In the genomic region with DNA sequence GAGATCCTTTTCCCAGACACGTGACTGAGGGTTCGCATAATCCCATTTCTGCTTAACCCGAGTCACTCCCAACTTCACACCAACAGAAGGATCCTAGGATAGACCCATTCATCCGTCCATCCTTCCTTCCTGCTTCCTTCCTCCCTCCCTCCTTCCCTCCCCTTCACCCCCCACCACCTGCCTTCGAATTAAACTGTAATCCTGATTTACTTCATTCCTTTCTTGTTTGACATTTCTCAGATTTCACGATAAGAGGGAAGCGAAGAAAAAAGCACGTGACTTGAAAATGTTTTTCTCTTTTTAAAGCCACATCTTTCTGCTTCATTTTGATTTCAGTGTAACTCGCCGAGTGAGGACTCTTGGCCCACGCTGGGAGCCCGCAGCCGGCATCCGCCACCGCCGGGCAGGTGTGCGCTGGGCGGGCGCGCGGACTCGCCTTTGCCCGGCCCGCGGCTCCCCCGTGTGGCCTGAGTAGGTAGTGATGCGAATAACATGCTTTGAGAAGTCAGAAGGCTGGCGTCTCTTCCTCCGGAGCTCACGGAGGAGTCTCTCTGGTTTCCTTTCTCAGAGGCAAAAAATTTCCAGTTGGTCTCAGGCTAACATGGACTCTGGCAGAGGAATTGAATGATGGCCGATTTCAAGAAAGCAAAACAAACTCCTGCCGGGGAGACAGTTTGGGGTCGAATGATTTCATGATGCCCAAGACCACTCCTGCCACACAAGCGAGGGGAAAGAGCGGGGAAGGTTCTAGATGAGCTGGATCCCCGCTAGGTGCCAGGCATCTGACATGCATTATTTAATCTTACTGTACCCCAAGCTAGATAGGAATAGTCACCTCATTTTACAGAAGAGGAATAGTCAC, we compare ENCODE assay signal across 1 cellular context.
TF ChIP-seq lines count a peak whose summit lies in the region.

No MANE protein-coding gene starts in this region.

TF ChIP-seq in HepG2, 621 proteins besides CTCF, POLR2A, EP300 and RAD21 (continued from another document and continues in another):
- TF ChIP-seq, protein P1, sequence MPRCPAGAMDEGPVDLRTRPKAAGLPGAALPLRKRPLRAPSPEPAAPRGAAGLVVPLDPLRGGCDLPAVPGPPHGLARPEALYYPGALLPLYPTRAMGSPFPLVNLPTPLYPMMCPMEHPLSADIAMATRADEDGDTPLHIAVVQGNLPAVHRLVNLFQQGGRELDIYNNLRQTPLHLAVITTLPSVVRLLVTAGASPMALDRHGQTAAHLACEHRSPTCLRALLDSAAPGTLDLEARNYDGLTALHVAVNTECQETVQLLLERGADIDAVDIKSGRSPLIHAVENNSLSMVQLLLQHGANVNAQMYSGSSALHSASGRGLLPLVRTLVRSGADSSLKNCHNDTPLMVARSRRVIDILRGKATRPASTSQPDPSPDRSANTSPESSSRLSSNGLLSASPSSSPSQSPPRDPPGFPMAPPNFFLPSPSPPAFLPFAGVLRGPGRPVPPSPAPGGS (CRISPR knock-in tag; IDR thresholded peaks at IDR 0.05): 0 out of 2 replicates have a peak, but pooled peaks have one; percentile 26
- TF ChIP-seq, protein P2, sequence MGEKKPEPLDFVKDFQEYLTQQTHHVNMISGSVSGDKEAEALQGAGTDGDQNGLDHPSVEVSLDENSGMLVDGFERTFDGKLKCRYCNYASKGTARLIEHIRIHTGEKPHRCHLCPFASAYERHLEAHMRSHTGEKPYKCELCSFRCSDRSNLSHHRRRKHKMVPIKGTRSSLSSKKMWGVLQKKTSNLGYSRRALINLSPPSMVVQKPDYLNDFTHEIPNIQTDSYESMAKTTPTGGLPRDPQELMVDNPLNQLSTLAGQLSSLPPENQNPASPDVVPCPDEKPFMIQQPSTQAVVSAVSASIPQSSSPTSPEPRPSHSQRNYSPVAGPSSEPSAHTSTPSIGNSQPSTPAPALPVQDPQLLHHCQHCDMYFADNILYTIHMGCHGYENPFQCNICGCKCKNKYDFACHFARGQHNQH (CRISPR knock-in tag; IDR thresholded peaks at IDR 0.05): 0 out of 2 replicates have a peak, but pooled peaks have one; percentile 27
- TF ChIP-seq, protein P3, sequence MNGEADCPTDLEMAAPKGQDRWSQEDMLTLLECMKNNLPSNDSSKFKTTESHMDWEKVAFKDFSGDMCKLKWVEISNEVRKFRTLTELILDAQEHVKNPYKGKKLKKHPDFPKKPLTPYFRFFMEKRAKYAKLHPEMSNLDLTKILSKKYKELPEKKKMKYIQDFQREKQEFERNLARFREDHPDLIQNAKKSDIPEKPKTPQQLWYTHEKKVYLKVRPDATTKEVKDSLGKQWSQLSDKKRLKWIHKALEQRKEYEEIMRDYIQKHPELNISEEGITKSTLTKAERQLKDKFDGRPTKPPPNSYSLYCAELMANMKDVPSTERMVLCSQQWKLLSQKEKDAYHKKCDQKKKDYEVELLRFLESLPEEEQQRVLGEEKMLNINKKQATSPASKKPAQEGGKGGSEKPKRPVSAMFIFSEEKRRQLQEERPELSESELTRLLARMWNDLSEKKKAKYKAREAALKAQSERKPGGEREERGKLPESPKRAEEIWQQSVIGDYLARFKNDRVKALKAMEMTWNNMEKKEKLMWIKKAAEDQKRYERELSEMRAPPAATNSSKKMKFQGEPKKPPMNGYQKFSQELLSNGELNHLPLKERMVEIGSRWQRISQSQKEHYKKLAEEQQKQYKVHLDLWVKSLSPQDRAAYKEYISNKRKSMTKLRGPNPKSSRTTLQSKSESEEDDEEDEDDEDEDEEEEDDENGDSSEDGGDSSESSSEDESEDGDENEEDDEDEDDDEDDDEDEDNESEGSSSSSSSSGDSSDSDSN (CRISPR knock-in tag; IDR thresholded peaks at IDR 0.05): peak; percentile 48; the same call in 1 of the 2 replicates
- no peak for TF ChIP-seq ZNF207 (IDR thresholded peaks at IDR 0.05; ENCODE audit: borderline replicate concordance)
- TF ChIP-seq, protein P4, sequence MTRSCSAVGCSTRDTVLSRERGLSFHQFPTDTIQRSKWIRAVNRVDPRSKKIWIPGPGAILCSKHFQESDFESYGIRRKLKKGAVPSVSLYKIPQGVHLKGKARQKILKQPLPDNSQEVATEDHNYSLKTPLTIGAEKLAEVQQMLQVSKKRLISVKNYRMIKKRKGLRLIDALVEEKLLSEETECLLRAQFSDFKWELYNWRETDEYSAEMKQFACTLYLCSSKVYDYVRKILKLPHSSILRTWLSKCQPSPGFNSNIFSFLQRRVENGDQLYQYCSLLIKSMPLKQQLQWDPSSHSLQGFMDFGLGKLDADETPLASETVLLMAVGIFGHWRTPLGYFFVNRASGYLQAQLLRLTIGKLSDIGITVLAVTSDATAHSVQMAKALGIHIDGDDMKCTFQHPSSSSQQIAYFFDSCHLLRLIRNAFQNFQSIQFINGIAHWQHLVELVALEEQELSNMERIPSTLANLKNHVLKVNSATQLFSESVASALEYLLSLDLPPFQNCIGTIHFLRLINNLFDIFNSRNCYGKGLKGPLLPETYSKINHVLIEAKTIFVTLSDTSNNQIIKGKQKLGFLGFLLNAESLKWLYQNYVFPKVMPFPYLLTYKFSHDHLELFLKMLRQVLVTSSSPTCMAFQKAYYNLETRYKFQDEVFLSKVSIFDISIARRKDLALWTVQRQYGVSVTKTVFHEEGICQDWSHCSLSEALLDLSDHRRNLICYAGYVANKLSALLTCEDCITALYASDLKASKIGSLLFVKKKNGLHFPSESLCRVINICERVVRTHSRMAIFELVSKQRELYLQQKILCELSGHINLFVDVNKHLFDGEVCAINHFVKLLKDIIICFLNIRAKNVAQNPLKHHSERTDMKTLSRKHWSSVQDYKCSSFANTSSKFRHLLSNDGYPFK (CRISPR knock-in tag; IDR thresholded peaks at IDR 0.05; ENCODE audit: borderline replicate concordance): no peak
- TF ChIP-seq SMC3 (IDR thresholded peaks at IDR 0.05; ENCODE audit: low read length): peak; percentile 46
- TF ChIP-seq ELF4 (CRISPR knock-in tag; IDR thresholded peaks at IDR 0.05; ENCODE audit: borderline replicate concordance): no peak
- no peak for TF ChIP-seq ZFP37 (CRISPR knock-in tag; IDR thresholded peaks at IDR 0.05; ENCODE audit: borderline replicate concordance)
- TF ChIP-seq, protein P5, sequence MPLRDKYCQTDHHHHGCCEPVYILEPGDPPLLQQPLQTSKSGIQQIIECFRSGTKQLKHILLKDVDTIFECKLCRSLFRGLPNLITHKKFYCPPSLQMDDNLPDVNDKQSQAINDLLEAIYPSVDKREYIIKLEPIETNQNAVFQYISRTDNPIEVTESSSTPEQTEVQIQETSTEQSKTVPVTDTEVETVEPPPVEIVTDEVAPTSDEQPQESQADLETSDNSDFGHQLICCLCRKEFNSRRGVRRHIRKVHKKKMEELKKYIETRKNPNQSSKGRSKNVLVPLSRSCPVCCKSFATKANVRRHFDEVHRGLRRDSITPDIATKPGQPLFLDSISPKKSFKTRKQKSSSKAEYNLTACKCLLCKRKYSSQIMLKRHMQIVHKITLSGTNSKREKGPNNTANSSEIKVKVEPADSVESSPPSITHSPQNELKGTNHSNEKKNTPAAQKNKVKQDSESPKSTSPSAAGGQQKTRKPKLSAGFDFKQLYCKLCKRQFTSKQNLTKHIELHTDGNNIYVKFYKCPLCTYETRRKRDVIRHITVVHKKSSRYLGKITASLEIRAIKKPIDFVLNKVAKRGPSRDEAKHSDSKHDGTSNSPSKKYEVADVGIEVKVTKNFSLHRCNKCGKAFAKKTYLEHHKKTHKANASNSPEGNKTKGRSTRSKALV (CRISPR knock-in tag; IDR thresholded peaks at IDR 0.05): 0 out of 2 replicates have a peak, but pooled peaks have one; percentile 33
- no peak for TF ChIP-seq STAT5B (CRISPR knock-in tag; IDR thresholded peaks at IDR 0.05)
- peak; percentile 52; the same call in 1 of the 2 replicates for TF ChIP-seq GABPB1 (CRISPR knock-in tag; IDR thresholded peaks at IDR 0.05)
- TF ChIP-seq BORCS8-MEF2B (CRISPR knock-in tag; IDR thresholded peaks at IDR 0.05): peak; percentile 40; the same call in 1 of the 2 replicates
- TF ChIP-seq, protein P6, sequence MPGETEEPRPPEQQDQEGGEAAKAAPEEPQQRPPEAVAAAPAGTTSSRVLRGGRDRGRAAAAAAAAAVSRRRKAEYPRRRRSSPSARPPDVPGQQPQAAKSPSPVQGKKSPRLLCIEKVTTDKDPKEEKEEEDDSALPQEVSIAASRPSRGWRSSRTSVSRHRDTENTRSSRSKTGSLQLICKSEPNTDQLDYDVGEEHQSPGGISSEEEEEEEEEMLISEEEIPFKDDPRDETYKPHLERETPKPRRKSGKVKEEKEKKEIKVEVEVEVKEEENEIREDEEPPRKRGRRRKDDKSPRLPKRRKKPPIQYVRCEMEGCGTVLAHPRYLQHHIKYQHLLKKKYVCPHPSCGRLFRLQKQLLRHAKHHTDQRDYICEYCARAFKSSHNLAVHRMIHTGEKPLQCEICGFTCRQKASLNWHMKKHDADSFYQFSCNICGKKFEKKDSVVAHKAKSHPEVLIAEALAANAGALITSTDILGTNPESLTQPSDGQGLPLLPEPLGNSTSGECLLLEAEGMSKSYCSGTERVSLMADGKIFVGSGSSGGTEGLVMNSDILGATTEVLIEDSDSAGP (CRISPR knock-in tag; IDR thresholded peaks at IDR 0.05; ENCODE audit: borderline replicate concordance): peak; percentile 45; the same call in 1 of the 2 replicates
- peak; percentile 28; the same call in 1 of the 2 replicates for TF ChIP-seq ERF (CRISPR knock-in tag; IDR thresholded peaks at IDR 0.05)
- peak; percentile 55 for TF ChIP-seq XRCC5 (optimal IDR thresholded peaks at IDR 0.05; ENCODE audit: low read length)
- peak; percentile 49 for TF ChIP-seq YY1 (IDR thresholded peaks at IDR 0.05; ENCODE audit: insufficient read depth, insufficient replicate concordance, low read depth, low read length)
- TF ChIP-seq ZNF768 (CRISPR knock-in tag; IDR thresholded peaks at IDR 0.05): peak; percentile 39; the same call in 1 of the 2 replicates
- TF ChIP-seq, protein P7, sequence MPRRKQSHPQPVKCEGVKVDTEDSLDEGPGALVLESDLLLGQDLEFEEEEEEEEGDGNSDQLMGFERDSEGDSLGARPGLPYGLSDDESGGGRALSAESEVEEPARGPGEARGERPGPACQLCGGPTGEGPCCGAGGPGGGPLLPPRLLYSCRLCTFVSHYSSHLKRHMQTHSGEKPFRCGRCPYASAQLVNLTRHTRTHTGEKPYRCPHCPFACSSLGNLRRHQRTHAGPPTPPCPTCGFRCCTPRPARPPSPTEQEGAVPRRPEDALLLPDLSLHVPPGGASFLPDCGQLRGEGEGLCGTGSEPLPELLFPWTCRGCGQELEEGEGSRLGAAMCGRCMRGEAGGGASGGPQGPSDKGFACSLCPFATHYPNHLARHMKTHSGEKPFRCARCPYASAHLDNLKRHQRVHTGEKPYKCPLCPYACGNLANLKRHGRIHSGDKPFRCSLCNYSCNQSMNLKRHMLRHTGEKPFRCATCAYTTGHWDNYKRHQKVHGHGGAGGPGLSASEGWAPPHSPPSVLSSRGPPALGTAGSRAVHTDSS (CRISPR knock-in tag; conservative IDR thresholded peaks at IDR 0.05): no peak
- peak; percentile 38; the same call in 1 of the 2 replicates for TF ChIP-seq ZNF430 (CRISPR knock-in tag; IDR thresholded peaks at IDR 0.05)
- TF ChIP-seq FOSL2 (CRISPR knock-in tag; IDR thresholded peaks at IDR 0.05): peak; percentile 6; the same call in 1 of the 2 replicates
- TF ChIP-seq ZNF501 (CRISPR knock-in tag; IDR thresholded peaks at IDR 0.05): peak; percentile 62
- TF ChIP-seq SALL1 (CRISPR knock-in tag; IDR thresholded peaks at IDR 0.05): peak; percentile 38; the same call in 1 of the 2 replicates
- TF ChIP-seq PLRG1 (conservative IDR thresholded peaks at IDR 0.05): no peak
- peak; percentile 59 for TF ChIP-seq HNRNPLL (IDR thresholded peaks at IDR 0.05; ENCODE audit: low read depth, low read length, poor library complexity, severe bottlenecking)
- TF ChIP-seq SATB2 (CRISPR knock-in tag; IDR thresholded peaks at IDR 0.05): no peak
- 0 out of 2 replicates have a peak, but pooled peaks have one; percentile 17 for TF ChIP-seq RAD51 (IDR thresholded peaks at IDR 0.05; ENCODE audit: borderline replicate concordance)
- TF ChIP-seq KDM2A (CRISPR knock-in tag; IDR thresholded peaks at IDR 0.05; ENCODE audit: borderline replicate concordance, low read depth): peak; percentile 19; the same call in 1 of the 2 replicates
- peak; percentile 94 for TF ChIP-seq STAG1 (CRISPR knock-in tag; IDR thresholded peaks at IDR 0.05)
- 0 out of 2 replicates have a peak, but pooled peaks have one; percentile 11 for TF ChIP-seq ELF3 (CRISPR knock-in tag; IDR thresholded peaks at IDR 0.05)
- TF ChIP-seq, protein P8, sequence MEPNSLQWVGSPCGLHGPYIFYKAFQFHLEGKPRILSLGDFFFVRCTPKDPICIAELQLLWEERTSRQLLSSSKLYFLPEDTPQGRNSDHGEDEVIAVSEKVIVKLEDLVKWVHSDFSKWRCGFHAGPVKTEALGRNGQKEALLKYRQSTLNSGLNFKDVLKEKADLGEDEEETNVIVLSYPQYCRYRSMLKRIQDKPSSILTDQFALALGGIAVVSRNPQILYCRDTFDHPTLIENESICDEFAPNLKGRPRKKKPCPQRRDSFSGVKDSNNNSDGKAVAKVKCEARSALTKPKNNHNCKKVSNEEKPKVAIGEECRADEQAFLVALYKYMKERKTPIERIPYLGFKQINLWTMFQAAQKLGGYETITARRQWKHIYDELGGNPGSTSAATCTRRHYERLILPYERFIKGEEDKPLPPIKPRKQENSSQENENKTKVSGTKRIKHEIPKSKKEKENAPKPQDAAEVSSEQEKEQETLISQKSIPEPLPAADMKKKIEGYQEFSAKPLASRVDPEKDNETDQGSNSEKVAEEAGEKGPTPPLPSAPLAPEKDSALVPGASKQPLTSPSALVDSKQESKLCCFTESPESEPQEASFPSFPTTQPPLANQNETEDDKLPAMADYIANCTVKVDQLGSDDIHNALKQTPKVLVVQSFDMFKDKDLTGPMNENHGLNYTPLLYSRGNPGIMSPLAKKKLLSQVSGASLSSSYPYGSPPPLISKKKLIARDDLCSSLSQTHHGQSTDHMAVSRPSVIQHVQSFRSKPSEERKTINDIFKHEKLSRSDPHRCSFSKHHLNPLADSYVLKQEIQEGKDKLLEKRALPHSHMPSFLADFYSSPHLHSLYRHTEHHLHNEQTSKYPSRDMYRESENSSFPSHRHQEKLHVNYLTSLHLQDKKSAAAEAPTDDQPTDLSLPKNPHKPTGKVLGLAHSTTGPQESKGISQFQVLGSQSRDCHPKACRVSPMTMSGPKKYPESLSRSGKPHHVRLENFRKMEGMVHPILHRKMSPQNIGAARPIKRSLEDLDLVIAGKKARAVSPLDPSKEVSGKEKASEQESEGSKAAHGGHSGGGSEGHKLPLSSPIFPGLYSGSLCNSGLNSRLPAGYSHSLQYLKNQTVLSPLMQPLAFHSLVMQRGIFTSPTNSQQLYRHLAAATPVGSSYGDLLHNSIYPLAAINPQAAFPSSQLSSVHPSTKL (CRISPR knock-in tag; IDR thresholded peaks at IDR 0.05): 0 out of 2 replicates have a peak, but pooled peaks have one; percentile 24
- TF ChIP-seq, protein P9, sequence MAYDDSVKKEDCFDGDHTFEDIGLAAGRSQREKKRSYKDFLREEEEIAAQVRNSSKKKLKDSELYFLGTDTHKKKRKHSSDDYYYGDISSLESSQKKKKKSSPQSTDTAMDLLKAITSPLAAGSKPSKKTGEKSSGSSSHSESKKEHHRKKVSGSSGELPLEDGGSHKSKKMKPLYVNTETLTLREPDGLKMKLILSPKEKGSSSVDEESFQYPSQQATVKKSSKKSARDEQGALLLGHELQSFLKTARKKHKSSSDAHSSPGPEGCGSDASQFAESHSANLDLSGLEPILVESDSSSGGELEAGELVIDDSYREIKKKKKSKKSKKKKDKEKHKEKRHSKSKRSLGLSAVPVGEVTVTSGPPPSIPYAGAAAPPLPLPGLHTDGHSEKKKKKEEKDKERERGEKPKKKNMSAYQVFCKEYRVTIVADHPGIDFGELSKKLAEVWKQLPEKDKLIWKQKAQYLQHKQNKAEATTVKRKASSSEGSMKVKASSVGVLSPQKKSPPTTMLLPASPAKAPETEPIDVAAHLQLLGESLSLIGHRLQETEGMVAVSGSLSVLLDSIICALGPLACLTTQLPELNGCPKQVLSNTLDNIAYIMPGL (CRISPR knock-in tag; IDR thresholded peaks at IDR 0.05; ENCODE audit: borderline replicate concordance in 1 of 2, low read depth in 1 of 2): 0 out of 4 replicates have a peak, but pooled peaks have one; percentile 26 to 50
- TF ChIP-seq, protein P10, sequence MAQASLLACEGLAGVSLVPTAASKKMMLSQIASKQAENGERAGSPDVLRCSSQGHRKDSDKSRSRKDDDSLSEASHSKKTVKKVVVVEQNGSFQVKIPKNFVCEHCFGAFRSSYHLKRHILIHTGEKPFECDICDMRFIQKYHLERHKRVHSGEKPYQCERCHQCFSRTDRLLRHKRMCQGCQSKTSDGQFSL (CRISPR knock-in tag; IDR thresholded peaks at IDR 0.05): no peak
